In genomic region chr2:119794237-119794636, GRCh38 we compare ENCODE assay signal across 19 cellular contexts. TPM values are rescaled to one million over a fixed set of nuclear protein-coding genes. Genes with fewer than 3 reads are reported as not detected.
A peak's percentile ranks its signal among the peaks of the same experiment; 100 is the strongest.
DNase-seq lines count a peak whose midpoint lies in the region; ATAC-seq, FAIRE-seq and TF ChIP-seq lines count a peak whose summit lies in the region.
"Had no signal": no experiment of that assay in that cellular context is flagged by ENCODE, and none has a peak within 500 bp of the region (broad histone marks: within the 10 kb centered on the region; RNA-seq: fewer than 3 reads in every experiment).

No MANE protein-coding gene starts in this region.

- H3K23ac ChIP-seq in H9 (ENCODE audit: insufficient read length, low read depth, low read length) (no peak overlapping the region), H1 (ENCODE audit: insufficient read length) (no peak overlapping the region), mesendoderm (ENCODE audit: low read length) (no peak overlapping the region)

- no peak overlapping the region for H2BK12ac ChIP-seq in H9 (ENCODE audit: insufficient read length, low read depth, low read length)
- H2BK12ac ChIP-seq in H1 (ENCODE audit: low read depth, low read length), result peak overlapping the region; percentile 96

- H3K4me3 Mint-ChIP-seq in H9 (no peak overlapping the region), neural progenitor cell (no peak overlapping the region)
- H3K4me3 Mint-ChIP-seq: B cell; CD4-positive, alpha-beta memory T cell had no signal

- TF ChIP-seq CTCF in heart left ventricle (IDR thresholded peaks at IDR 0.05) (no peak), H9 (conservative IDR thresholded peaks at IDR 0.05) (no peak), H1 (IDR thresholded peaks at IDR 0.05; ENCODE audit: control extremely low read depth in 1 of 3, insufficient read depth in 1 of 3, low read depth in 1 of 3, low read length in 3 of 3) (no peak), neural progenitor cell (IDR thresholded peaks at IDR 0.05) (no peak)

- peaks cover 36 to 55% (median 43%) of the 10 kb centered on the region in 3 experiments for H3K36me3 Mint-ChIP-seq in H9 (ENCODE audit: insufficient read depth in 1 of 3, low read depth in 3 of 3)
- peaks cover 39% of the 10 kb centered on the region for H3K36me3 Mint-ChIP-seq in neural progenitor cell

- ATAC-seq in heart left ventricle (peak; percentile 55 to 71 (median 65)), GM18498 (IDR thresholded peaks at IDR 0.05; ENCODE audit: unreplicated experiment) (no peak)

- H2BK120ac ChIP-seq in H9 (ENCODE audit: low read depth, low read length, poor library complexity, severe bottlenecking) (no peak overlapping the region), H1 (replicated peaks; ENCODE audit: low read depth, low read length) (peak overlapping the region; percentile 8), mesendoderm (ENCODE audit: low read depth, low read length) (no peak overlapping the region)

- no peak for TF ChIP-seq RAD21 in H1 (IDR thresholded peaks at IDR 0.05 in 1 of 2, conservative IDR thresholded peaks at IDR 0.05 in 1 of 2; ENCODE audit: low read depth in 2 of 2, low read length in 2 of 2)

- H3K4me1 ChIP-seq in heart left ventricle (peaks cover 0 to 26% (median 0%) of the 10 kb centered on the region in 12 donors), H9 (ENCODE audit: insufficient read depth, low read length) (no peaks in the 10 kb centered on the region), H1 (replicated peaks in 1 of 4; ENCODE audit: control insufficient read depth in 3 of 4, insufficient read depth in 4 of 4, low read length in 3 of 4) (peaks cover 16 to 43% (median 20%) of the 10 kb centered on the region in 4 experiments), neural progenitor cell (peaks cover 16% of the 10 kb centered on the region), mesendoderm (ENCODE audit: control insufficient read depth, low read depth, low read length) (no peaks in the 10 kb centered on the region)

- H3K27me3 Mint-ChIP-seq in H9 (ENCODE audit: low read depth), result no peaks in the 10 kb centered on the region
- H3K27me3 Mint-ChIP-seq in neural progenitor cell (ENCODE audit: insufficient read depth, low read depth), result peaks cover 2% of the 10 kb centered on the region
- H3K27me3 Mint-ChIP-seq: B cell; CD4-positive, alpha-beta memory T cell had no signal

- no peak overlapping the region for H4K5ac ChIP-seq in H9 (ENCODE audit: insufficient read length, low read depth, low read length)
- peak overlapping the region; percentile 1 for H4K5ac ChIP-seq in H1 (ENCODE audit: insufficient read length, low read depth, low read length)
- H4K5ac ChIP-seq in mesendoderm (ENCODE audit: low read length), result no peak overlapping the region

- H3K4ac ChIP-seq in H9 (ENCODE audit: low read depth, low read length), result no peak overlapping the region
- no peak overlapping the region for H3K4ac ChIP-seq in H1 (replicated peaks; ENCODE audit: insufficient read length, low read depth, low read length)
- H3K4ac ChIP-seq in mesendoderm (ENCODE audit: low read depth, low read length), result no peak overlapping the region

- no peak overlapping the region for H3K14ac ChIP-seq in H9 (ENCODE audit: insufficient read depth, low read length)
- H3K14ac ChIP-seq in H1 (ENCODE audit: insufficient read length), result no peak overlapping the region

- no peak overlapping the region for H2BK15ac ChIP-seq in H9 (ENCODE audit: low read depth, low read length)
- H2BK15ac ChIP-seq in H1 (ENCODE audit: low read length), result peak overlapping the region; percentile 6; the same call in 1 of the 2 replicates
- H2BK15ac ChIP-seq in mesendoderm (replicated peaks; ENCODE audit: low read depth), result no peak overlapping the region

- TF ChIP-seq EP300 in H1 (IDR thresholded peaks at IDR 0.05; ENCODE audit: borderline replicate concordance in 1 of 2, low read depth in 2 of 2, low read length in 2 of 2), result no peak

- H3K23me2 ChIP-seq in H9 (ENCODE audit: insufficient read length, low read depth, low read length, poor library complexity, severe bottlenecking), result no peaks in the 10 kb centered on the region
- H3K23me2 ChIP-seq in H1 (ENCODE audit: low read depth, low read length), result no peaks in the 10 kb centered on the region

- H3K79me2 ChIP-seq in H9 (ENCODE audit: insufficient read depth, low read length) (peaks cover 24% of the 10 kb centered on the region; the same call in 1 of the 2 replicates), H1 (ENCODE audit: control insufficient read depth in 1 of 2, insufficient read depth in 2 of 2, low read length in 2 of 2) (peaks cover 22 to 93% of the 10 kb centered on the region in 2 experiments), neural progenitor cell (ENCODE audit: low read depth) (peaks cover 100% of the 10 kb centered on the region), mesendoderm (ENCODE audit: control insufficient read depth, insufficient read depth, low read length) (peaks cover 34% of the 10 kb centered on the region)

- H3K36me3 ChIP-seq in heart left ventricle, result peaks cover 0 to 8% (median 0%) of the 10 kb centered on the region in 9 donors
- peaks cover 0 to 7% (median 2%) of the 10 kb centered on the region in 4 experiments; a peak in 2 of 8 replicates for H3K36me3 ChIP-seq in H1 (ENCODE audit: control insufficient read depth in 2 of 4, insufficient read depth in 4 of 4, low read length in 3 of 4)
- peaks cover 11% of the 10 kb centered on the region for H3K36me3 ChIP-seq in neural progenitor cell
- no peaks in the 10 kb centered on the region for H3K36me3 ChIP-seq in mesendoderm (ENCODE audit: control insufficient read depth, insufficient read depth, low read length)

- H3K4me1 Mint-ChIP-seq in H9 (peaks cover 42 to 70% of the 10 kb centered on the region in 2 experiments), neural progenitor cell (peaks cover 5% of the 10 kb centered on the region)

- H2AK5ac ChIP-seq in H9 (ENCODE audit: insufficient read length, low read length) (no peak overlapping the region), H1 (ENCODE audit: low read depth, low read length) (no peak overlapping the region; the same call in 1 of the 2 replicates), mesendoderm (ENCODE audit: low read length) (no peak overlapping the region)

- no peak overlapping the region for H4K8ac ChIP-seq in H9 (replicated peaks; ENCODE audit: insufficient read length, low read depth, low read length)
- H4K8ac ChIP-seq in H1 (ENCODE audit: extremely low read depth, insufficient read depth, low read length), result peak overlapping the region; percentile 91
- H4K8ac ChIP-seq in mesendoderm (ENCODE audit: low read depth, low read length), result no peak overlapping the region

- H3K9me3 ChIP-seq in heart left ventricle (peaks cover 0 to 41% (median 24%) of the 10 kb centered on the region in 12 donors), H9 (ENCODE audit: control insufficient read depth, low read depth, low read length) (no peaks in the 10 kb centered on the region), H1 (ENCODE audit: insufficient read depth in 2 of 2, low read depth in 1 of 2, low read length in 1 of 2) (peaks cover 0 to 2% of the 10 kb centered on the region in 2 experiments; a peak in 1 of 4 replicates), neural progenitor cell (ENCODE audit: low read depth) (peaks cover 13% of the 10 kb centered on the region)

- no peak for FAIRE-seq in H1 (lab: Jason Lieb, UNC)
- FAIRE-seq: A204.1, GM12892 had no signal

- intact Hi-C loops in heart left ventricle (cut with DNase I) (no loop called here), cardiac septum (cut with DNase I) (no loop called here)

- no peak overlapping the region for H3K4me3 ChIP-seq in heart left ventricle
- H3K4me3 ChIP-seq in H1 (ENCODE audit: extremely low read depth in 1 of 4, insufficient read depth in 2 of 4, low read depth in 3 of 4, low read length in 4 of 4), result 0 out of 8 replicates have a peak overlapping the region, but pooled peaks of 1 of the 4 experiments have one; percentile 1
- no peak overlapping the region for H3K4me3 ChIP-seq in neural progenitor cell
- no peak overlapping the region for H3K4me3 ChIP-seq in mesendoderm (ENCODE audit: low read length)

- H3K27ac ChIP-seq in heart left ventricle (no peak overlapping the region), H9 (ENCODE audit: insufficient read length, low read depth, low read length) (no peak overlapping the region), H1 (ENCODE audit: low read depth, low read length) (peak overlapping the region; percentile 95), neural progenitor cell (peak overlapping the region; percentile 78), mesendoderm (ENCODE audit: low read depth, low read length) (no peak overlapping the region)
- H3K27ac ChIP-seq: C4-2B, HL-60 had no signal

- H3K27ac Mint-ChIP-seq in H9, result peak overlapping the region in 2 of 3 experiments; percentile 93 to 100; a peak in 3 of 7 replicates
- H3K27ac Mint-ChIP-seq in neural progenitor cell, result no peak overlapping the region
- H3K27ac Mint-ChIP-seq: B cell had no signal

- H3K56ac ChIP-seq in H9 (ENCODE audit: insufficient read length, low read depth, low read length) (no peak overlapping the region), H1 (replicated peaks; ENCODE audit: insufficient read length, low read depth, low read length) (no peak overlapping the region), mesendoderm (ENCODE audit: low read length) (no peak overlapping the region)

- H4K91ac ChIP-seq in H9 (ENCODE audit: insufficient read length, low read depth, low read length) (peak overlapping the region; percentile 14), H1 (replicated peaks; ENCODE audit: insufficient read length, low read length) (peak overlapping the region; percentile 49)

- no peaks in the 10 kb centered on the region for H4K20me1 ChIP-seq in H9 (ENCODE audit: control insufficient read depth, insufficient read depth, insufficient read length)
- peaks cover 0 to 5% of the 10 kb centered on the region in 2 experiments for H4K20me1 ChIP-seq in H1 (replicated peaks in 1 of 2; ENCODE audit: control insufficient read depth in 1 of 2, insufficient read depth in 2 of 2, low read length in 2 of 2)
- H4K20me1 ChIP-seq in neural progenitor cell (ENCODE audit: low read depth), result peaks cover 42% of the 10 kb centered on the region

- H2BK20ac ChIP-seq in H9 (ENCODE audit: low read depth, low read length, poor library complexity, severe bottlenecking), result no peak overlapping the region
- H2BK20ac ChIP-seq in H1 (ENCODE audit: low read length), result 0 out of 2 replicates have a peak overlapping the region, but pooled peaks have one; percentile 24

- WGBS in heart left ventricle, 4 donors, result 82 to 95% (median 86%) methylated on average over 2 to 9 of the region's 9 CpGs
- no CpG with 5 or more reads among the region's 9 CpGs for WGBS in H9 (ENCODE audit: extremely low coverage, insufficient read length, low lambda C conversion rate)
- WGBS in H1 (ENCODE audit: extremely low coverage in 1 of 2, insufficient coverage in 1 of 2, insufficient read length in 1 of 2, insufficient replicate concordance in 2 of 2, low coverage in 1 of 2, low lambda C conversion rate in 2 of 2, missing lambda C conversion rate in 1 of 2), 2 experiments, result 76% methylated on average over 9 of the region's 9 CpGs; no CpG with 5 or more reads in 1 of the 2 experiments
- no CpG with 5 or more reads among the region's 9 CpGs for WGBS in mesendoderm (ENCODE audit: extremely low coverage, insufficient coverage, low lambda C conversion rate)

- CTCF ChIA-PET in H1 (lab: Charles Lee; ENCODE audit: partially characterized antibody), result interaction anchor here (1.7 kb wide), 2 partner anchors 31 to 41 kb away, joined by 6 to 7 read pairs; no protein-coding TSS in a partner anchor

- H3K79me1 ChIP-seq in H9 (ENCODE audit: insufficient read depth, low read depth, low read length, poor library complexity, severe bottlenecking), result peaks cover 3% of the 10 kb centered on the region
- no peaks in the 10 kb centered on the region for H3K79me1 ChIP-seq in H1 (ENCODE audit: low read depth, low read length)
- H3K79me1 ChIP-seq in mesendoderm (ENCODE audit: low read length), result peaks cover 5% of the 10 kb centered on the region

- no peak overlapping the region for H3T11ph ChIP-seq in H9 (ENCODE audit: low read length)

- H3K18ac ChIP-seq in H9 (ENCODE audit: insufficient read length, low read depth, low read length) (peak overlapping the region; percentile 73), H1 (ENCODE audit: extremely low read depth, low read length) (no peak overlapping the region), mesendoderm (ENCODE audit: low read length) (no peak overlapping the region)

- H3K4me2 ChIP-seq in H9 (ENCODE audit: insufficient read depth, insufficient read length, low read length) (no peak overlapping the region), H1 (ENCODE audit: insufficient read depth in 1 of 2, low read depth in 2 of 2, low read length in 2 of 2) (peak overlapping the region in 1 of 2 experiments; percentile 51; a peak in 2 of 4 replicates), neural progenitor cell (peak overlapping the region; percentile 42), mesendoderm (ENCODE audit: low read length) (no peak overlapping the region)

- H2AFZ ChIP-seq in H9 (ENCODE audit: low read length) (no peak overlapping the region), H1 (ENCODE audit: low read length) (no peak overlapping the region), neural progenitor cell (replicated peaks) (no peak overlapping the region)

- peaks cover 31 to 34% of the 10 kb centered on the region in 2 experiments for H3K9me3 Mint-ChIP-seq in H9
- H3K9me3 Mint-ChIP-seq in neural progenitor cell, result peaks cover 46% of the 10 kb centered on the region

- peaks cover 15% of the 10 kb centered on the region for H3F3A ChIP-seq in neural progenitor cell (ENCODE audit: low read depth)

- POLR2A ChIA-PET in H1 (lab: Charles Lee; ENCODE audit: partially characterized antibody), result interaction anchor here (0.9 to 4.5 kb wide), 9 partner anchors 8 to 35 kb away, joined by 3 to 24 read pairs (median 4); partner anchors contain the start of gene PTPN4

- H2BK5ac ChIP-seq in H9 (ENCODE audit: insufficient read length, low read length) (no peak overlapping the region), H1 (ENCODE audit: low read depth, low read length) (peak overlapping the region; percentile 72), mesendoderm (ENCODE audit: low read length) (no peak overlapping the region)

- no peak for TF ChIP-seq POLR2A in heart left ventricle (IDR thresholded peaks at IDR 0.05)
- no peak for TF ChIP-seq POLR2A in H1 (IDR thresholded peaks at IDR 0.05; ENCODE audit: control extremely low read depth in 1 of 2, low read depth in 2 of 2, low read length in 2 of 2)

- DNase-seq in heart left ventricle (peak in 3 of 5 donors; percentile 43 to 58 (median 57)), cardiac septum (ENCODE audit: low spot score) (no peak), H9 (no peak), H1 (ENCODE audit: low read depth in 1 of 2, low spot score in 2 of 2) (no peak), neural progenitor cell (ENCODE audit: low spot score) (no peak), mesendoderm (no peak)
- DNase-seq: CD4-positive, alpha-beta memory T cell; DND-41; GDM1; GOT3; HCEC 1CT; IMR-90; KBM-7 had no signal

- H3K27me3 ChIP-seq in heart left ventricle (no peaks in the 10 kb centered on the region), H9 (ENCODE audit: insufficient read depth, low read length) (no peaks in the 10 kb centered on the region), H1 (replicated peaks in 1 of 4; ENCODE audit: control insufficient read depth in 3 of 4, extremely low read depth in 1 of 4, insufficient read depth in 3 of 4, low read length in 3 of 4) (no peaks in the 10 kb centered on the region), neural progenitor cell (no peaks in the 10 kb centered on the region), mesendoderm (ENCODE audit: insufficient read depth, low read length, poor library complexity) (no peaks in the 10 kb centered on the region)

- H3K9ac ChIP-seq in H9 (ENCODE audit: extremely low read depth, insufficient read length, low read length) (no peak overlapping the region), H1 (replicated peaks in 1 of 4; ENCODE audit: extremely low read depth in 1 of 4, low read depth in 3 of 4, low read length in 3 of 4) (peak overlapping the region in 2 of 4 experiments; percentile 55 to 67; a peak in 2 of 7 replicates), neural progenitor cell (no peak overlapping the region), mesendoderm (ENCODE audit: low read length) (no peak overlapping the region)

RNA-seq across cellular contexts. Expression of gene PTPN4, which starts 34.5 kb away (rescaled TPM):
- 10 to 100 TPM; 21.2 to 49.0 (median 43.6) TPM for total RNA-seq in heart left ventricle
- 1 to 10 TPM; 3.6 to 4.7 TPM for polyA plus RNA-seq in heart left ventricle
- 35.7 TPM for total RNA-seq in cardiac septum
- 80.5 and 89.8 TPM in 2 replicates for total RNA-seq in H9 (2021)
- total RNA-seq in H1 (2021; fragmentation: NEBNext Ultra II Directional; extraction: Animal tissue kit (Norgen Biotek cat#: 25700)), result 105 and 107 TPM in 2 replicates
- 16.4 and 28.5 TPM in 2 replicates for polyA plus RNA-seq in H1 (2011; rRNA removed)
- 32.1 TPM for polyA plus RNA-seq in H1 (2011; cell fraction: cytosol; rRNA removed)
- polyA plus RNA-seq in H1 (2011; cell fraction: nucleus; rRNA removed), result 93.7 TPM
- polyA plus RNA-seq in H1 (2012, experiment 1 of 2), result 48.9 to 57.1 TPM (median 53.5 TPM) in 4 replicates
- polyA plus RNA-seq in H1 (2012, experiment 2 of 2), result 2.2 TPM
- 20.1 TPM for polyA plus RNA-seq in H1 (2013, experiment 1 of 2)
- polyA plus RNA-seq in H1 (2013, experiment 2 of 2), result 18.9 TPM
- 347 and 550 TPM in 2 replicates for polyA minus RNA-seq in H1 (2011; rRNA and poly(A)+ RNA removed)
- 95.0 TPM for polyA minus RNA-seq in H1 (2011; cell fraction: cytosol; rRNA and poly(A)+ RNA removed)
- polyA minus RNA-seq in H1 (2011; cell fraction: nucleus; rRNA and poly(A)+ RNA removed), result 690 TPM
- 51.8 and 52.1 TPM in 2 replicates for total RNA-seq in neural progenitor cell (ENCODE audit: low replicate concordance)
- polyA plus RNA-seq in mesendoderm (2013, experiment 1 of 2), result 11.0 TPM
- polyA plus RNA-seq in mesendoderm (2013, experiment 2 of 2), result 11.4 TPM

Comparison
In these comparisons a context has a peak if more than half of its experiments do, and no peak if none do; other contexts are left out.
1. DNase-seq: peak in heart left ventricle (3 of 5); none in cardiac septum (single experiment), H9 (single experiment), H1 (0 of 2), neural progenitor cell (single experiment) and mesendoderm (single experiment).
2. H3K27ac ChIP-seq: peak in H1 (single experiment) and neural progenitor cell (single experiment); none in heart left ventricle (0 of 12), H9 (single experiment) and mesendoderm (single experiment).